ENCODE assay signal across 10 cellular contexts in the genomic region with DNA sequence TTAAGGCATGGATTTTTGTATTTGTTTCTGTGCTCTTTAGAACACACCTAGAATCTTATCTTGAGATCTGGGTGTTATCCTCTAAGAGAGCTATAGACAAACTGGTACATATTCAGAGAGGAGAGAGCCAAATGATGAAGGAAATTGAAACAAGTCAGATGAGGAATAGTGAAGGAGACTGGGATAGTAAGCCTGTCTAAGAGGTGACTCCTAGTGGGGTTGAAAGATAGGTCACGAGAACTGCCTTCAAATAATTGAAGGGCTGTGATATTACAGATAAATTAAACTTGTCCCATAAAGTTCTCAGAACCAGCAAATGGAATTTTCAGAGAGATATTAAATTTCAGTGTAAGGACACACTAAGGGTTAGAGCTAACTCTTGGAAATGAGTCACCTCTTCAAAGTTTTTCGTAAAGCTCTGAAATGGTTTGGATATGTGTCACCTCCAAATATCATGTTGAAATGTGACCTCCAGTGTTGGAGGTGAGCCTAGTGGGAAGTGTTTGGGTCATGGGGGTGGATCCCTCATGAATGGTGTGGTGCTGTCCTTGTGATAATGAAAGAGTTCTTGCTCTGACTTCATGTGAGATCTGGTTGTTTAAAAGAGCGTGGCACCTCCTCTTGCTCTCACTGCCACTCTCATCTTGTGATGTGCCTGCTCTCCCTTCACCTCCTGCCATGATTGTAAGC.
A peak's percentile ranks its signal among the peaks of the same experiment; 100 is the strongest.
DNase-seq lines count a peak whose midpoint lies in the region; ATAC-seq and TF ChIP-seq lines count a peak whose summit lies in the region.
"Had no signal": no experiment of that assay in that cellular context is flagged by ENCODE, and none has a peak within 500 bp of the region (broad histone marks: within the 10 kb centered on the region; RNA-seq: fewer than 3 reads in every experiment).

No MANE protein-coding gene starts in this region.

- H3K9ac ChIP-seq in adipocyte (ENCODE audit: low read length), result peak overlapping the region; percentile 55

- intact Hi-C loops in head of caudate nucleus (cut with DNase I), result no loop called here

- no peak for ATAC-seq in GM21381 (IDR thresholded peaks at IDR 0.05; ENCODE audit: unreplicated experiment)

- H3K27me3 ChIP-seq in adipocyte (replicated peaks; ENCODE audit: control insufficient read depth, insufficient read depth, low read length), result no peaks in the 10 kb centered on the region
- H3K27me3 ChIP-seq: neutrophil had no signal

- DNase-seq in AG10803 (ENCODE audit: low read depth) (peak; percentile 92), HS-27A (ENCODE audit: low read depth) (peak; percentile 90), adipocyte (ENCODE audit: low read depth) (peak; percentile 82), lung microvascular endothelial cell (ENCODE audit: low read depth in 2 of 2) (peak; percentile 36 to 88), head of caudate nucleus (no peak), DMS53 (lab: John Stamatoyannopoulos, UW) (no peak), NCI-H2196 (lab: John Stamatoyannopoulos, UW; ENCODE audit: unreplicated experiment) (no peak)
- DNase-seq: NCI-H187 had no signal

- TF ChIP-seq CTCF in AG10803 (conservative IDR thresholded peaks at IDR 0.05; ENCODE audit: low read length), result no peak

- no peaks in the 10 kb centered on the region for H3K36me3 ChIP-seq in adipocyte (ENCODE audit: control insufficient read depth, insufficient read depth, low read length, severe bottlenecking)
- H3K36me3 ChIP-seq: neutrophil had no signal

- H3K4me3 ChIP-seq in AG10803 (ENCODE audit: low read length) (no peak overlapping the region; the same call in 1 of the 2 replicates), adipocyte (ENCODE audit: low read length) (peak overlapping the region; percentile 57)

- no peaks in the 10 kb centered on the region for H3K9me3 ChIP-seq in adipocyte (ENCODE audit: control insufficient read depth, low read length)
- H3K9me3 ChIP-seq: neutrophil had no signal

- H3K4me1 ChIP-seq in adipocyte (ENCODE audit: control insufficient read depth, insufficient read depth, low read length), result peaks cover 12% of the 10 kb centered on the region

Comparison
In these comparisons a context has a peak if more than half of its experiments do, and no peak if none do; other contexts are left out.
1. DNase-seq: peak in AG10803 (single experiment), HS-27A (single experiment), adipocyte (single experiment) and lung microvascular endothelial cell (2 of 2); none in head of caudate nucleus (0 of 42), DMS53 (single experiment) and NCI-H2196 (single experiment).